Comparison of ENCODE assay signal across 8 cellular contexts in the genomic region with DNA sequence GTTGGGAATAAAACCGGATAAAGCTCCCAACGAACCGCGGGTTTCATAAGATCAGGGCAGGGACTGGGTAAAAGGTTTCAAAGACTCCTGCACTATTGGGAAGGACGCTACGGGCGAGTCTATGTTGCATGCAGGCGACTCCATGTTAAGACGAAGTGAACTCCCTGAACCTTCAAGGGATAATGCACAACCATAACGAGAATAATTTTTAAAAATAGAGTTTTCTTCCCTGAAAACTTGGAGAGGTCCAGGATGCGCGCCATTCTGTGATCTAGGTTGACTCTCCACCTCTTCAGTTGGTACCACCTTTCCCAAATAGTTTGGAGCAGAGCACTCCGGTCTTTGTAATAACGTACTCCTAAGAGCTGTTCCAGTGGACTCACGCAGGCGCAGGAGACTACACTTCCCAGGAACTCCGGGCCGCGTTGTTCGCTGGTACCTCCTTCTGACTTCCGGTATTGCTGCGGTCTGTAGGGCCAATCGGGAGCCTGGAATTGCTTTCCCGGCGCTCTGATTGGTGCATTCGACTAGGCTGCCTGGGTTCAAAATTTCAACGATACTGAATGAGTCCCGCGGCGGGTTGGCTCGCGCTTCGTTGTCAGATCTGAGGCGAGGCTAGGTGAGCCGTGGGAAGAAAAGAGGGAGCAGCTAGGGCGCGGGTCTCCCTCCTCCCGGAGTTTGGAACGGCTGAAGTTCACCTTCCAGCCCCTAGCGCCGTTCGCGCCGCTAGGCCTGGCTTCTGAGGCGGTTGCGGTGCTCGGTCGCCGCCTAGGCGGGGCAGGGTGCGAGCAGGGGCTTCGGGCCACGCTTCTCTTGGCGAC. TPM values are rescaled to one million over a fixed set of nuclear protein-coding genes. Genes with fewer than 3 reads are reported as not detected.
DNase-seq lines count a peak whose midpoint lies in the region; ATAC-seq and TF ChIP-seq lines count a peak whose summit lies in the region.

A gene with protein sequence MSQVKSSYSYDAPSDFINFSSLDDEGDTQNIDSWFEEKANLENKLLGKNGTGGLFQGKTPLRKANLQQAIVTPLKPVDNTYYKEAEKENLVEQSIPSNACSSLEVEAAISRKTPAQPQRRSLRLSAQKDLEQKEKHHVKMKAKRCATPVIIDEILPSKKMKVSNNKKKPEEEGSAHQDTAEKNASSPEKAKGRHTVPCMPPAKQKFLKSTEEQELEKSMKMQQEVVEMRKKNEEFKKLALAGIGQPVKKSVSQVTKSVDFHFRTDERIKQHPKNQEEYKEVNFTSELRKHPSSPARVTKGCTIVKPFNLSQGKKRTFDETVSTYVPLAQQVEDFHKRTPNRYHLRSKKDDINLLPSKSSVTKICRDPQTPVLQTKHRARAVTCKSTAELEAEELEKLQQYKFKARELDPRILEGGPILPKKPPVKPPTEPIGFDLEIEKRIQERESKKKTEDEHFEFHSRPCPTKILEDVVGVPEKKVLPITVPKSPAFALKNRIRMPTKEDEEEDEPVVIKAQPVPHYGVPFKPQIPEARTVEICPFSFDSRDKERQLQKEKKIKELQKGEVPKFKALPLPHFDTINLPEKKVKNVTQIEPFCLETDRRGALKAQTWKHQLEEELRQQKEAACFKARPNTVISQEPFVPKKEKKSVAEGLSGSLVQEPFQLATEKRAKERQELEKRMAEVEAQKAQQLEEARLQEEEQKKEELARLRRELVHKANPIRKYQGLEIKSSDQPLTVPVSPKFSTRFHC (plus strand): TSS at position 562 of the 821 bp plus-strand sequence. CDS start 18,187 bp downstream, outside the sequence.

- H3K36me3 ChIP-seq in left ventricle myocardium inferior (no peaks in the 10 kb centered on the region), prostate gland (no peaks in the 10 kb centered on the region), vagina (no peaks in the 10 kb centered on the region)

- H3K9me3 ChIP-seq in left ventricle myocardium inferior (replicated peaks) (no peaks in the 10 kb centered on the region), prostate gland (no peaks in the 10 kb centered on the region), vagina (no peaks in the 10 kb centered on the region)

- peak within 1 kb of the TSS; percentile 89 for H3K27ac ChIP-seq in left ventricle myocardium inferior (replicated peaks)
- H3K27ac ChIP-seq in prostate gland = peak within 1 kb of the TSS; percentile 59 to 64
- H3K27ac ChIP-seq in vagina = peak within 1 kb of the TSS; percentile 59

- TF ChIP-seq CTCF in left ventricle myocardium inferior (IDR thresholded peaks at IDR 0.05; ENCODE audit: borderline replicate concordance) = peak; percentile 39
- peak in 2 of 4 experiments; percentile 28 to 41 for TF ChIP-seq CTCF in prostate gland (IDR thresholded peaks at IDR 0.05)
- TF ChIP-seq CTCF in vagina (IDR thresholded peaks at IDR 0.05) = peak in 1 of 3 experiments; percentile 19

- under 1% methylated on average over 54 of the region's 54 CpGs for WGBS in prostate gland

- DNase-seq in NCI-H146 treated with DMSO at 0.1 percent for 48 hours (lab: John Stamatoyannopoulos, UW; ENCODE audit: unreplicated experiment) = peak; percentile 100
- peak; percentile 53 to 91 (median 70) for DNase-seq in T-helper 1 cell
- peak; percentile 66 to 98 (median 93) for DNase-seq in amygdala (lab: John Stamatoyannopoulos, UW)
- DNase-seq in left ventricle myocardium inferior = peak; percentile 93
- peak; percentile 97 for DNase-seq in prostate gland (ENCODE audit: low spot score)
- DNase-seq in vagina (ENCODE audit: extremely low spot score in 2 of 2) = peak in 1 of 2 donors; percentile 98

- ATAC-seq in HG02884 (IDR thresholded peaks at IDR 0.05; ENCODE audit: unreplicated experiment) = peak; percentile 96

- H3K4me3 ChIP-seq in left ventricle myocardium inferior (peak within 1 kb of the TSS; percentile 83), prostate gland (peak within 1 kb of the TSS; percentile 47 to 52), vagina (peak within 1 kb of the TSS; percentile 52 to 53)

- intact Hi-C loops in left ventricle myocardium inferior (cut with micrococcal nuclease) = no loop called here
- intact Hi-C loops in prostate gland (cut with DNase I) = no loop called here
- intact Hi-C loops in vagina (cut with DNase I) = no loop called here

- H3K27me3 ChIP-seq in left ventricle myocardium inferior (ENCODE audit: low read depth) (no peaks in the 10 kb centered on the region), prostate gland (replicated peaks; ENCODE audit: insufficient read depth) (no peaks in the 10 kb centered on the region), vagina (no peaks in the 10 kb centered on the region)

- H3K4me1 ChIP-seq in left ventricle myocardium inferior (peaks cover 14% of the 10 kb centered on the region), prostate gland (replicated peaks) (no peaks in the 10 kb centered on the region), vagina (peaks cover 10% of the 10 kb centered on the region)

- peak; percentile 71 for TF ChIP-seq POLR2A in GM15510 (IDR thresholded peaks at IDR 0.05; ENCODE audit: borderline replicate concordance, extremely low read depth, insufficient read length)
- TF ChIP-seq POLR2A in prostate gland (IDR thresholded peaks at IDR 0.05) = peak; percentile 45
- peak in 1 of 2 donors; percentile 52 for TF ChIP-seq POLR2A in vagina (IDR thresholded peaks at IDR 0.05)

RNA-seq across cellular contexts. Expression of the gene that starts here (rescaled TPM):
- total RNA-seq in left ventricle myocardium inferior (0.71 TPM), prostate gland (10 to 100 TPM in 1 of 2 donors, 1 to 10 TPM in 1; 1.4 to 23.2 TPM), vagina (6.1 TPM)

Comparison
In these comparisons a context has a peak if more than half of its experiments do, and no peak if none do; other contexts are left out.
1. Peak in DNase-seq, H3K4me3 ChIP-seq and H3K27ac ChIP-seq in left ventricle myocardium inferior; RNA of the gene not detected or under 1 TPM.